ENCODE assay signal across 11 cellular contexts in the genomic region with DNA sequence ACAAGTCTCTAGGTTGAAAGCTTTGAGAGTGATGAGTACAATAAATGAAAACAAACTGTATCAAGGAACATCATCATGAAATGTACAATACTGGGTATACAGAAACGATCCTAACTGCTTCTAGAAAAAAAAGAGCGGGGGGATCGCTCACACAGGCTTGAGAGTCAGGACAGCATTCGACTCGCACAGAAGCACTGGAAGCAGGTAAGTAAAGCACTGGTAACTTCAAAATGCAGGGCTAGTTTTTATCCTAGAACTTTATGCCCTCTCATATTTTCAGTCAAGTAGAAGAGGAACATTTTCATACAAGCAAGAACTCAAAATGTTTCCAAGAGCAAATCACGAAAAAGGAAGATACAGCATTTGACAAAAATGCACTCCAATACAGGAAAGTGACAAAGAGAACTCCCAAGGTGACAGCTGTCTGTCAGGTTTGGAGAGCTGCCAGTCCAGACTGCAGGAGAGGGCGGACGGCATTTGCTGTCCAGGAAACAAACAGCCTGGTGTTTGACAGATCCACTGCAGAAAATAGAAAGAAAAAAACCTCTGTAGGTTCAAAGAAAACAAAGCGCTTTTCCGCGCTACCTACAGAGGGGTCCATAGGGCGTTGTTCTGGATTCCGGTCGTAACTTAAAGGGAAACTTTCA. TPM values are rescaled to one million over a fixed set of nuclear protein-coding genes. Genes with fewer than 3 reads are reported as not detected.
A peak's percentile ranks its signal among the peaks of the same experiment; 100 is the strongest.
DNase-seq lines count a peak whose midpoint lies in the region; ATAC-seq, FAIRE-seq and TF ChIP-seq lines count a peak whose summit lies in the region.
"Had no signal": no experiment of that assay in that cellular context is flagged by ENCODE, and none has a peak within 500 bp of the region (broad histone marks: within the 10 kb centered on the region; RNA-seq: fewer than 3 reads in every experiment).

No MANE protein-coding gene starts in this region.

- H3K9me3 ChIP-seq in heart right ventricle (no peaks in the 10 kb centered on the region), transverse colon (no peaks in the 10 kb centered on the region)
- H3K9me3 ChIP-seq: uterus had no signal

- in situ Hi-C loops in transverse colon (cut with MboI; ENCODE audit: low pct_ligation_motif_present in 1 of 4, low pct_unique_long_range_greater_than_20kb in 1 of 4, low sequenced_read_pairs in 3 of 4), result no loop called here

- TF ChIP-seq POLR2A in transverse colon (IDR thresholded peaks at IDR 0.05), result no peak

- H3K4me3 ChIP-seq in heart right ventricle, result peak overlapping the region in 6 of 10 donors; percentile 13 to 35 (median 27)
- no peak overlapping the region for H3K4me3 ChIP-seq in transverse colon
- H3K4me3 ChIP-seq: uterus had no signal

- H3K36me3 ChIP-seq in heart right ventricle (no peaks in the 10 kb centered on the region), transverse colon (no peaks in the 10 kb centered on the region)
- H3K36me3 ChIP-seq: uterus had no signal

- intact Hi-C loops in heart right ventricle (cut with DNase I), result no loop called here
- intact Hi-C loops in cardiac septum (cut with DNase I), result no loop called here
- intact Hi-C loops in transverse colon (cut with DNase I; ENCODE audit: low total_unique reads), result no loop called here

- no peak overlapping the region for H3K27ac ChIP-seq in heart right ventricle
- H3K27ac ChIP-seq in transverse colon, result no peak overlapping the region
- H3K27ac ChIP-seq: uterus had no signal

- H3K4me1 ChIP-seq in heart right ventricle, result peaks cover 0 to 7% (median 6%) of the 10 kb centered on the region in 9 donors
- H3K4me1 ChIP-seq in transverse colon, result peaks cover 0 to 5% (median 0%) of the 10 kb centered on the region in 4 donors
- H3K4me1 ChIP-seq: uterus had no signal

- no peak for TF ChIP-seq CTCF in heart right ventricle (IDR thresholded peaks at IDR 0.05)
- no peak for TF ChIP-seq CTCF in transverse colon (IDR thresholded peaks at IDR 0.05)

- TF ChIP-seq EP300 in transverse colon (IDR thresholded peaks at IDR 0.05; ENCODE audit: low read depth), result no peak

- H3K27me3 ChIP-seq in heart right ventricle, result no peaks in the 10 kb centered on the region
- no peaks in the 10 kb centered on the region for H3K27me3 ChIP-seq in transverse colon
- H3K27me3 ChIP-seq: uterus had no signal

- 22 to 31% methylated on average over 14 of the region's 14 CpGs for WGBS in heart right ventricle, 2 donors
- WGBS in transverse colon (ENCODE audit: low coverage in 1 of 2), 2 donors, result 35 to 37% methylated on average over 10 to 14 of the region's 14 CpGs

- DNase-seq in heart right ventricle (no peak), cardiac septum (ENCODE audit: low spot score) (no peak), NCI-H345 treated with DMSO at 0.1 percent for 48 hours (lab: John Stamatoyannopoulos, UW; ENCODE audit: unreplicated experiment) (peak; percentile 10), dermis microvascular lymphatic vessel endothelial cell (ENCODE audit: low read depth in 2 of 2) (peak; percentile 11 to 62), transverse colon (peak; percentile 30), urothelium cell line (ENCODE audit: low spot score) (no peak), iPS-NIHi7 (ENCODE audit: extremely low spot score) (no peak)
- DNase-seq: activated naive CD8-positive, alpha-beta T cell treated with anti-CD3 and anti-CD28 coated beads for 36 hours; cerebellar nuclear complex; uterus had no signal

- no peak for FAIRE-seq in urothelium cell line (lab: Jason Lieb, UNC)

- ATAC-seq in heart right ventricle (no peak), GM18520 (IDR thresholded peaks at IDR 0.05; ENCODE audit: unreplicated experiment) (no peak)

RNA-seq across cellular contexts. Expression of a gene that starts 58.2 kb away (rescaled TPM):
- total RNA-seq in heart right ventricle (10 to 100 TPM; 13.6 to 68.1 (median 38.7) TPM), cardiac septum (49.5 TPM), dermis microvascular lymphatic vessel endothelial cell (21.3 and 22.0 TPM in 2 replicates), transverse colon (10 to 100 TPM; 11.7 to 25.2 (median 13.3) TPM)
- 1 to 10 TPM; 3.5 to 5.7 TPM for polyA plus RNA-seq in heart right ventricle

Comparison
In these comparisons a context has a peak if more than half of its experiments do, and no peak if none do; other contexts are left out.
1. DNase-seq: peak in NCI-H345 treated with DMSO at 0.1 percent for 48 hours (single experiment), dermis microvascular lymphatic vessel endothelial cell (2 of 2) and transverse colon (single experiment); none in heart right ventricle (0 of 2), cardiac septum (single experiment), urothelium cell line (single experiment) and iPS-NIHi7 (single experiment).
2. H3K4me3 ChIP-seq: peak in heart right ventricle (6 of 10); none in transverse colon (0 of 4).